Comparison of ENCODE assay signal across 1 cellular context in the genomic region with DNA sequence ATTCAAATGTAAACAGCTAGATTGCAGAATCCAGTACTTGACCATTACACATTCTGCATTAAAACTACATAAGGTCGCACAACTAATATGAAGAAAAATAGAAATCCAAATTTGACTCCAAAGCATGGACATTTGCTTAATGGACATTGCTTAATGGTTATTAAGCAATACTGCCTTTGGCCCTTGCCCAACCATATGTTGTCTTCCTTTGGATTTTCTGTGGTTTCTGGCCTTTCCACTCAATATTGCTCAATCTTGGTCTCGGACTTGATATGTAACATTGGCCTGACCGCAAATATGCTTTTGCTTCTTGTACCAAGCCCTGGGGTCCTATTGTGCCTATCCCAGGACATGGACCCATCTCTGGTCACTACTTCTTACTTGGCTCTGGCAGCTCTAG.
A peak's percentile ranks its signal among the peaks of the same experiment; 100 is the strongest.
TF ChIP-seq lines count a peak whose summit lies in the region.

No MANE protein-coding gene starts in this region.

TF ChIP-seq in K562, 482 proteins besides CTCF, POLR2A, EP300 and RAD21 (continued from another document):
- no peak for TF ChIP-seq ZBTB40 (IDR thresholded peaks at IDR 0.05)
- no peak for TF ChIP-seq ZBTB40 (CRISPR knock-in tag; IDR thresholded peaks at IDR 0.05)
- TF ChIP-seq SMAD4 (CRISPR knock-in tag; conservative IDR thresholded peaks at IDR 0.05) = no peak
- no peak for TF ChIP-seq MAZ (CRISPR knock-in tag; conservative IDR thresholded peaks at IDR 0.05 in 1 of 2, IDR thresholded peaks at IDR 0.05 in 1 of 2)
- no peak for TF ChIP-seq CEBPG (CRISPR knock-in tag; IDR thresholded peaks at IDR 0.05)
- TF ChIP-seq CEBPG (tag; conservative IDR thresholded peaks at IDR 0.05 in 1 of 2, IDR thresholded peaks at IDR 0.05 in 1 of 2) = peak; percentile 87 to 94
